ENCODE assay signal across 1 cellular context in genomic region chr17:3848229-3848628, GRCh38.
TF ChIP-seq lines count a peak whose summit lies in the region.

No MANE protein-coding gene starts in this region.

TF ChIP-seq in K562, 482 proteins besides CTCF, POLR2A, EP300 and RAD21:
- TF ChIP-seq RBM25 (IDR thresholded peaks at IDR 0.05; ENCODE audit: low read depth, low read length, severe bottlenecking) (no peak), MGA (IDR thresholded peaks at IDR 0.05) (no peak), DMBX1 (CRISPR knock-in tag; IDR thresholded peaks at IDR 0.05; ENCODE audit: borderline replicate concordance) (no peak), NCOA4 (IDR thresholded peaks at IDR 0.05; ENCODE audit: partially characterized antibody) (no peak), BCL6 (CRISPR knock-in tag; IDR thresholded peaks at IDR 0.05) (no peak), KAT2B (IDR thresholded peaks at IDR 0.05; ENCODE audit: low read depth, low read length) (no peak), ASH1L (IDR thresholded peaks at IDR 0.05; ENCODE audit: borderline replicate concordance, low read depth, partially characterized antibody) (no peak), SAFB (IDR thresholded peaks at IDR 0.05; ENCODE audit: borderline replicate concordance, low read depth, low read length) (no peak), OTX1 (CRISPR knock-in tag; IDR thresholded peaks at IDR 0.05) (no peak), MED1 (CRISPR knock-in tag; IDR thresholded peaks at IDR 0.05; ENCODE audit: borderline replicate concordance) (no peak), KAT8 (IDR thresholded peaks at IDR 0.05; ENCODE audit: low read depth) (no peak), CAMTA2 (CRISPR knock-in tag; conservative IDR thresholded peaks at IDR 0.05) (no peak), MYBL2 (IDR thresholded peaks at IDR 0.05; ENCODE audit: low read depth) (no peak), MYBL2 (CRISPR knock-in tag; IDR thresholded peaks at IDR 0.05; ENCODE audit: borderline replicate concordance) (no peak)
